Comparison of ENCODE assay signal across 17 cellular contexts in the genomic region with DNA sequence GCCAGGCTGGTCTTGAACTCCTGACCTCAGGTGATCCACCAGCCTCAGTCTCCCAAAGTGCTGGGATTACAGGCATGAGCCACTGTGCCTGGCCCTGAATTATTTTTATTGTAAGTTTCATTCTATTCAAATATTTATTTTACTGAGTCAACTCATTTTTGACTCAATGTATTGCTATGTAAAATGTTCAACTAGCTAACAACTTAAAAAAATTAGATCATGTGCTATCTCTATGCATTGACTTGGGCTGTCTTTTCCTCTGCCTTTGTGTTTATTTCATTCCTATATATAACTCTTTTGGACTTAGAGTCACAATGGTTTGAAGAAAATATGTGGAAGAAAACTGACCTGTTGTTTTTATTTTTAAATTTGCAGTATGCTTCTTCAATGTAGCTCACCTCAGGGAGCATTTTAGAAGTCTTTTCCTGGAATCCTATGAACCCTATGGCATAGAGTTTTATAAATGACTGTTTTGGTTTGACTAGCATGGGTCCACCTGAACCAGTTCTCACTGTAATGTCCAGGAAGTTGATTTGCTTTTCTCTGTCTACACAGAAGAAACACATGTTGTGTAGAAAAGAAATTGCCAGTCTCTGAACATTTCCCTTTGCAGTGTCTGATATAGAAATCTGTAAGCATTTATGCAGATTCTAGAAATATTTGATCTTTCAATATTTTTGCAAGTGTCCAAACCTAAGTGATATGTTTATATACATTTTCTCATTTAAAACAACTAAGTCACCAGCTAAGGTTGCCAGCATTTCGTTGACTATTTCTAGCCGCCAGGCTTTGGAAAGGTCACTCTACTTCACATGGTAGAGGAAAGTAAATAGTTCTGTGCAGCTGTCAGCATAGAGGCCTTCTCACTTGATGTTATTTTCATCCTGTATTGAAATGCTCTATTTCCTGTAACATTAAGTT.
DNase-seq lines count a peak whose midpoint lies in the region; ATAC-seq, FAIRE-seq and TF ChIP-seq lines count a peak whose summit lies in the region.
"Had no signal": no experiment of that assay in that cellular context is flagged by ENCODE, and none has a peak within 500 bp of the region (broad histone marks: within the 10 kb centered on the region; RNA-seq: fewer than 3 reads in every experiment).

No MANE protein-coding gene starts in this region.

- no peak for TF ChIP-seq RAD21 in HepG2 (CRISPR knock-in tag; IDR thresholded peaks at IDR 0.05)

- H3K27me3 ChIP-seq in ACC112 (ENCODE audit: insufficient read depth, low read length) (no peaks in the 10 kb centered on the region), MG63 (no peaks in the 10 kb centered on the region), endothelial cell of umbilical vein (ENCODE audit: control insufficient read depth in 2 of 2, insufficient read depth in 2 of 2, low read length in 2 of 2) (no peaks in the 10 kb centered on the region), HepG2 (ENCODE audit: control insufficient read depth in 1 of 2, insufficient read depth in 2 of 2, low read length in 2 of 2) (no peaks in the 10 kb centered on the region)
- H3K27me3 ChIP-seq: Peyer's patch had no signal

- H3K4me3 ChIP-seq in ACC112 (ENCODE audit: low read depth, low read length) (peak overlapping the region; percentile 23; the same call in 1 of the 2 replicates), MG63 (no peak overlapping the region), endothelial cell of umbilical vein (replicated peaks in 1 of 3; ENCODE audit: insufficient read depth in 1 of 3, low read depth in 1 of 3, low read length in 3 of 3) (no peak overlapping the region), HepG2 (replicated peaks in 1 of 3; ENCODE audit: insufficient read depth in 1 of 3, low read depth in 2 of 3, low read length in 3 of 3) (no peak overlapping the region)
- H3K4me3 ChIP-seq: lung, Peyer's patch had no signal

- POLR2A ChIA-PET in endothelial cell of umbilical vein (lab: Charles Lee) = no interaction called here
- POLR2A ChIA-PET in HepG2 (lab: Yijun Ruan, JAX) = no interaction called here

- H3K4me3 Mint-ChIP-seq in progenitor cell of endocrine pancreas (ENCODE audit: low read depth) = no peak overlapping the region
- H3K4me3 Mint-ChIP-seq: activated naive CD4-positive, alpha-beta T cell treated with anti-CD3 and anti-CD28 coated beads, Interleukin-2, amount 10 ng/mL, durations not matched to agents 7 days and 5 days; central memory CD8-positive, alpha-beta T cell had no signal

- no peak for ATAC-seq in HepG2
- no peak for ATAC-seq in GM19395 (IDR thresholded peaks at IDR 0.05; ENCODE audit: unreplicated experiment)
- no peak for ATAC-seq in HG03442 (IDR thresholded peaks at IDR 0.05; ENCODE audit: unreplicated experiment)
- ATAC-seq: activated CD4-positive, CD25-positive, alpha-beta regulatory T cell treated with anti-CD3 and anti-CD28 coated beads, Interleukin-2, amount 50 U/mL, for 24 hours had no signal

- TF ChIP-seq EP300 in HepG2 (IDR thresholded peaks at IDR 0.05; ENCODE audit: low read depth in 2 of 2, low read length in 2 of 2) (no peak), HepG2 (CRISPR knock-in tag; IDR thresholded peaks at IDR 0.05; ENCODE audit: borderline replicate concordance) (no peak)

- H3K36me3 ChIP-seq in ACC112 (ENCODE audit: insufficient read depth, low read length) (no peaks in the 10 kb centered on the region), MG63 (peaks cover 4% of the 10 kb centered on the region), endothelial cell of umbilical vein (ENCODE audit: control insufficient read depth in 2 of 2, extremely low read depth in 1 of 2, insufficient read depth in 2 of 2, low read length in 2 of 2) (no peaks in the 10 kb centered on the region), HepG2 (replicated peaks in 1 of 2; ENCODE audit: control insufficient read depth in 1 of 2, insufficient read depth in 2 of 2, low read length in 2 of 2) (no peaks in the 10 kb centered on the region)
- H3K36me3 ChIP-seq: Peyer's patch had no signal

- no peak for TF ChIP-seq CTCF in endothelial cell of umbilical vein (IDR thresholded peaks at IDR 0.05; ENCODE audit: extremely low read depth in 1 of 2, insufficient read depth in 1 of 2, low read depth in 1 of 2, low read length in 2 of 2)
- TF ChIP-seq CTCF in HepG2 (CRISPR knock-in tag; IDR thresholded peaks at IDR 0.05) = no peak
- TF ChIP-seq CTCF in progenitor cell of endocrine pancreas (IDR thresholded peaks at IDR 0.05; ENCODE audit: unreplicated experiment) = no peak

- no peak overlapping the region for H3K27ac Mint-ChIP-seq in progenitor cell of endocrine pancreas
- H3K27ac Mint-ChIP-seq: activated naive CD4-positive, alpha-beta T cell treated with anti-CD3 and anti-CD28 coated beads, Interleukin-2, amount 10 ng/mL, durations not matched to agents 7 days and 5 days had no signal

- peaks cover 2% of the 10 kb centered on the region for H3K36me3 Mint-ChIP-seq in progenitor cell of endocrine pancreas (ENCODE audit: insufficient read depth)
- H3K36me3 Mint-ChIP-seq: activated naive CD4-positive, alpha-beta T cell treated with anti-CD3 and anti-CD28 coated beads, Interleukin-2, amount 10 ng/mL, durations not matched to agents 7 days and 5 days had no signal

- peaks cover 17% of the 10 kb centered on the region for H3K9me3 ChIP-seq in MG63
- H3K9me3 ChIP-seq in endothelial cell of umbilical vein (replicated peaks; ENCODE audit: control insufficient read depth, insufficient read depth, low read length) = no peaks in the 10 kb centered on the region
- no peaks in the 10 kb centered on the region for H3K9me3 ChIP-seq in HepG2 (ENCODE audit: low read length)
- H3K9me3 ChIP-seq: Peyer's patch had no signal

- no peaks in the 10 kb centered on the region for H4K20me1 ChIP-seq in endothelial cell of umbilical vein (replicated peaks; ENCODE audit: control insufficient read depth, extremely low read depth, insufficient read depth, low read length)
- H4K20me1 ChIP-seq in HepG2 (ENCODE audit: insufficient read depth, low read length) = no peaks in the 10 kb centered on the region

- H3K4me1 Mint-ChIP-seq in progenitor cell of endocrine pancreas (ENCODE audit: low read depth) = peaks cover 15% of the 10 kb centered on the region
- H3K4me1 Mint-ChIP-seq: activated naive CD4-positive, alpha-beta T cell treated with anti-CD3 and anti-CD28 coated beads, Interleukin-2, amount 10 ng/mL, durations not matched to agents 7 days and 5 days; central memory CD8-positive, alpha-beta T cell had no signal

- H3K79me2 ChIP-seq in ACC112 (ENCODE audit: control insufficient read depth, insufficient read depth, low read length, unreplicated experiment) = no peaks in the 10 kb centered on the region
- H3K79me2 ChIP-seq in endothelial cell of umbilical vein (ENCODE audit: control insufficient read depth, insufficient read depth, low read length) = no peaks in the 10 kb centered on the region
- no peaks in the 10 kb centered on the region for H3K79me2 ChIP-seq in HepG2 (ENCODE audit: insufficient read depth, low read length)

- peaks cover 46% of the 10 kb centered on the region for H3K4me1 ChIP-seq in ACC112 (ENCODE audit: control insufficient read depth, insufficient read depth, low read length, unreplicated experiment)
- no peaks in the 10 kb centered on the region for H3K4me1 ChIP-seq in endothelial cell of umbilical vein (ENCODE audit: control insufficient read depth, extremely low read depth, insufficient read depth, low read length)
- peaks cover 61% of the 10 kb centered on the region for H3K4me1 ChIP-seq in HepG2 (ENCODE audit: insufficient read depth, low read length)
- H3K4me1 ChIP-seq: Peyer's patch had no signal

- BruUV-seq in endothelial cell of umbilical vein (replicated peaks; lab: Mats Ljungman, UMichigan) (no TSS peak), HepG2 (replicated peaks; lab: Mats Ljungman, UMichigan) (no TSS peak)

- dilution Hi-C loops in endothelial cell of umbilical vein (cut with MboI; ENCODE audit: extremely low pct_ligation_motif_present, low sequenced_read_pairs) = no loop called here

- no peak for TF ChIP-seq POLR2A in endothelial cell of umbilical vein (IDR thresholded peaks at IDR 0.05; ENCODE audit: low read depth, low read length)
- TF ChIP-seq POLR2A in HepG2 (IDR thresholded peaks at IDR 0.05; ENCODE audit: insufficient read depth in 1 of 2, low read depth in 2 of 2, low read length in 2 of 2) = no peak

- WGBS in HepG2 (ENCODE audit: low lambda C conversion rate) = 50% methylated on average over 2 of the region's 2 CpGs

- no peaks in the 10 kb centered on the region for H3K27me3 Mint-ChIP-seq in progenitor cell of endocrine pancreas
- H3K27me3 Mint-ChIP-seq: activated naive CD4-positive, alpha-beta T cell treated with anti-CD3 and anti-CD28 coated beads, Interleukin-2, amount 10 ng/mL, durations not matched to agents 7 days and 5 days had no signal

- H3K27ac ChIP-seq in ACC112 (ENCODE audit: low read depth, low read length) (peak overlapping the region; percentile 87), endothelial cell of umbilical vein (ENCODE audit: insufficient read depth, low read depth, low read length) (no peak overlapping the region), HepG2 (ENCODE audit: extremely low read length, insufficient read depth, low read length) (peak overlapping the region; percentile 45)
- H3K27ac ChIP-seq: Peyer's patch had no signal

- H2AFZ ChIP-seq in ACC112 (ENCODE audit: low read length, unreplicated experiment) (peak overlapping the region; percentile 58), endothelial cell of umbilical vein (ENCODE audit: low read depth, low read length) (no peak overlapping the region), HepG2 (ENCODE audit: low read length) (peak overlapping the region; percentile 0)

- CTCF ChIA-PET in endothelial cell of umbilical vein (lab: Charles Lee) (interaction anchor here (0.6 to 1.0 kb wide), 3 partner anchors 9 to 20 kb away, joined by 3 read pairs; no protein-coding TSS in a partner anchor), HepG2 (lab: Yijun Ruan, JAX; ENCODE audit: low intra/inter-chr PET ratio, low total read pairs) (no interaction called here)

- intact Hi-C loops in endothelial cell of umbilical vein (cut with micrococcal nuclease) (no loop called here), HepG2 (cut with micrococcal nuclease; ENCODE audit: unreplicated experiment) (no loop called here)

- H3K9ac ChIP-seq in endothelial cell of umbilical vein (replicated peaks; ENCODE audit: extremely low read depth, insufficient read depth, low read length) (no peak overlapping the region), HepG2 (ENCODE audit: insufficient read depth, low read depth, low read length) (0 out of 2 replicates have a peak overlapping the region, but pooled peaks have one; percentile 24)

- H3K9me3 Mint-ChIP-seq in progenitor cell of endocrine pancreas (ENCODE audit: low read depth) = peaks cover 9% of the 10 kb centered on the region
- H3K9me3 Mint-ChIP-seq: activated naive CD4-positive, alpha-beta T cell treated with anti-CD3 and anti-CD28 coated beads, Interleukin-2, amount 10 ng/mL, durations not matched to agents 7 days and 5 days; central memory CD8-positive, alpha-beta T cell had no signal

- no peak for FAIRE-seq in endothelial cell of umbilical vein (lab: Jason Lieb, UNC)
- no peak for FAIRE-seq in HepG2 (lab: Jason Lieb, UNC)
- FAIRE-seq: small intestine had no signal

- DNase-seq in MG63 (peak; percentile 32), endothelial cell of umbilical vein (ENCODE audit: low read depth, low spot score) (peak; percentile 30), HepG2 (ENCODE audit: low spot score) (no peak), progenitor cell of endocrine pancreas (ENCODE audit: low spot score, unreplicated experiment) (no peak)
- DNase-seq in activated effector memory CD4-positive, alpha-beta T cell treated with anti-CD3 and anti-CD28 coated beads, Interleukin-2, amount 50 U/mL, for 16 hours = no peak
- DNase-seq: activated naive CD4-positive, alpha-beta T cell treated with anti-CD3 and anti-CD28 coated beads, Interleukin-2, amount 10 ng/mL, durations not matched to agents 7 days and 5 days; KBM-7; NCI-H1436 treated with DMSO at 0.1 percent for 48 hours; Peyer's patch; small intestine; T-helper 1 cell had no signal

- in situ Hi-C loops in HepG2 (cut with HindIII; ENCODE audit: extremely low pct_ligation_motif_present, low pct_unique_long_range_greater_than_20kb) = no loop called here

- H3K4me2 ChIP-seq in endothelial cell of umbilical vein (ENCODE audit: insufficient read depth, low read length) = no peak overlapping the region
- 0 out of 2 replicates have a peak overlapping the region, but pooled peaks have one; percentile 4 for H3K4me2 ChIP-seq in HepG2 (ENCODE audit: low read depth, low read length)

- no peaks in the 10 kb centered on the region for H3K9me1 ChIP-seq in endothelial cell of umbilical vein (replicated peaks; ENCODE audit: control insufficient read depth, extremely low read depth, insufficient read depth, low read length)

Comparison
In these comparisons a context has a peak if more than half of its experiments do, and no peak if none do; other contexts are left out.
1. DNase-seq: peak in MG63 (single experiment) and endothelial cell of umbilical vein (single experiment); none in HepG2 (single experiment), progenitor cell of endocrine pancreas (single experiment) and activated effector memory CD4-positive, alpha-beta T cell treated with anti-CD3 and anti-CD28 coated beads, Interleukin-2, amount 50 U/mL, for 16 hours (single experiment).